22 cellular contexts compared by ENCODE assay signal in the genomic region with DNA sequence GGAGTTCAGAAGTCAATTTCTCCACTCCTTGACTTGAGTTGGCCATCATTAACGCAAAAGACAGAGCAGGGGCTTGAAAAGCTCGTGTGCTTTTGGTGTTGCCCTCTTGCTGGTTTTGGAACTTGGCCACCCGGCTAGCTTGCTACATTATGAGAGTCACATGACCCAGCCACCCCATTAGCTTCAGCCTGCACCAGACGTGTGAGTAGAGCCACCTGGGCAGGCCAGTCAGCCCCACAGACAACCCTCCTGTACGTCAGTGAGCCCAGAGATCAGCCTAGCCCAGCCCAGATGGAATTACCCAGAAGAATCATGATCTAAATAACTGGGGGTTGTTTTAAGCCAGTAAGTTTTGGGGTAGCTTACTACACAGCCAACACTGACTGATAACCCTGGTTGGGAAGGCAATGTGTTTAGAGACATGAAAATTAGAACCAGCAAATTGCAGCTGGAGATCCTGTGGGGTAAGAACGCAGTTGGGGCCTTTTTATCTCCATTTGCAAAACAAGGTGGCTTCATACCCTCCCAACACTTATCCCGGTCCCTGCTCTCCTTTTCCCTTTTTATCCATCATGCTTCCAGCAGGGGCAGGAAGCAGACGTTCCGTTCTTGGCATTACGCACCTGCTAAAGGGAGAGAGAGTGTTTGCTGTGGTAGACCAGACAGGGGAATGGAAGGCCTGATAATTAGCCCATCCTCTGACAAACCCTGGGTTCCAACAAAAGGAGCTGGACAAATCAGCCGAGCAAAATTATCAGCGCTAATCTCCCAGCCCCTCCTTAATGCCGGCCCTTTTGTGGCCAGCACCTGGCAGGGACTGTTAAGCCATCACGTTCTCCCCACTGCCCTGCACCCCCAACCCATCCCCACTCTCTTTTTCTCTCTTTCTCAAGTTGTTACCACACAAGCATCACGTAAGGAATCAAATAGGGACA.
DNase-seq lines count a peak whose midpoint lies in the region; ATAC-seq and TF ChIP-seq lines count a peak whose summit lies in the region.
"Had no signal": no experiment of that assay in that cellular context is flagged by ENCODE, and none has a peak within 500 bp of the region (broad histone marks: within the 10 kb centered on the region; RNA-seq: fewer than 3 reads in every experiment).

No MANE protein-coding gene starts in this region.

- H3K9me3 Mint-ChIP-seq in WTC11 (no peaks in the 10 kb centered on the region), neural crest cell (no peaks in the 10 kb centered on the region)

- POLR2A ChIA-PET in WTC11 (lab: Charles Lee): interaction anchor here (1.0 kb wide), 1 partner anchor 26 kb away, joined by 4 read pairs; no protein-coding TSS in a partner anchor

- TF ChIP-seq CTCF in WTC11 (IDR thresholded peaks at IDR 0.05) (no peak), neural crest cell (conservative IDR thresholded peaks at IDR 0.05) (no peak), brain microvascular endothelial cell (IDR thresholded peaks at IDR 0.05; ENCODE audit: low read depth, low read length, missing control alignments) (no peak)

- H3K36me3 ChIP-seq in brain microvascular endothelial cell (replicated peaks): no peaks in the 10 kb centered on the region
- H3K36me3 ChIP-seq: thyroid gland had no signal

- DNase-seq in DMS153 (lab: John Stamatoyannopoulos, UW) (peak; percentile 39), DMS153 treated with DMSO at 0.1 percent for 48 hours (lab: John Stamatoyannopoulos, UW; ENCODE audit: unreplicated experiment) (no peak), NCI-H146 treated with DMSO at 0.1 percent for 48 hours (lab: John Stamatoyannopoulos, UW; ENCODE audit: unreplicated experiment) (peak; percentile 97), WTC11 (ENCODE audit: low spot score) (no peak), neural crest cell (ENCODE audit: low read depth, low spot score) (no peak), brain microvascular endothelial cell (no peak), COLO668 (lab: John Stamatoyannopoulos, UW; ENCODE audit: unreplicated experiment) (no peak)
- DNase-seq: activated CD4-positive, alpha-beta T cell treated with anti-CD3 and anti-CD28 coated beads, Interleukin-2, amount 50 U/mL, for 1 hour; activated CD8-positive, alpha-beta memory T cell treated with anti-CD3 and anti-CD28 coated beads, Interleukin-2, amount 50 U/mL, for 4 hours; CD4-positive, alpha-beta memory T cell; effector CD8-positive, alpha-beta T cell; foreskin melanocyte; HFFc6; NCI-H1048; NCI-H2171 treated with DMSO at 0.1 percent for 48 hours; stimulated activated CD4-positive, alpha-beta T cell treated with anti-CD3 and anti-CD28 coated beads, Interleukin-2, amount 100 ng/mL, for 48 hours; stimulated activated naive CD4-positive, alpha-beta T cell treated with Interleukin-2 at 50 U/mL for 16 hours; thyroid gland had no signal

- no peak overlapping the region for H3K4me3 ChIP-seq in brain microvascular endothelial cell (ENCODE audit: low read depth, low read length)
- H3K4me3 ChIP-seq: lung, smooth muscle cell, thyroid gland had no signal

- ATAC-seq in WTC11: peak; percentile 81
- ATAC-seq in SK-N-SH treated with all-trans-retinoic acid at 6 μM for 48 hours: no peak

- no peaks in the 10 kb centered on the region for H3K36me3 Mint-ChIP-seq in WTC11
- no peaks in the 10 kb centered on the region for H3K36me3 Mint-ChIP-seq in neural crest cell (ENCODE audit: low read depth)
- H3K36me3 Mint-ChIP-seq: CD4-positive, alpha-beta memory T cell had no signal

- no peak overlapping the region for H3K27ac ChIP-seq in brain microvascular endothelial cell
- H3K27ac ChIP-seq: 22Rv1, thyroid gland had no signal

- H3K4me1 Mint-ChIP-seq in WTC11 (peaks cover 27% of the 10 kb centered on the region), neural crest cell (peaks cover 34% of the 10 kb centered on the region)
- H3K4me1 Mint-ChIP-seq: CD4-positive, alpha-beta memory T cell had no signal

- in situ Hi-C loops in brain microvascular endothelial cell (cut with HindIII; ENCODE audit: low pct_ligation_motif_present, low sequenced_read_pairs): no loop called here

- H3K4me3 Mint-ChIP-seq in WTC11 (peak overlapping the region; percentile 45), neural crest cell (peak overlapping the region; percentile 8)
- H3K4me3 Mint-ChIP-seq: CD4-positive, alpha-beta memory T cell; HFFc6 had no signal

- H3K27me3 Mint-ChIP-seq in WTC11 (ENCODE audit: low read depth): peaks cover 16% of the 10 kb centered on the region
- H3K27me3 Mint-ChIP-seq in neural crest cell (ENCODE audit: low read depth): peaks cover 75% of the 10 kb centered on the region

- no peaks in the 10 kb centered on the region for H3K27me3 ChIP-seq in brain microvascular endothelial cell (replicated peaks)
- H3K27me3 ChIP-seq: thyroid gland had no signal

- H3K27ac Mint-ChIP-seq in WTC11: no peak overlapping the region
- no peak overlapping the region for H3K27ac Mint-ChIP-seq in neural crest cell (ENCODE audit: unreplicated experiment)
- H3K27ac Mint-ChIP-seq: CD4-positive, alpha-beta memory T cell; HFFc6 had no signal

- CTCF ChIA-PET in WTC11 (lab: Charles Lee): interaction anchor here (0.8 to 1.6 kb wide), 5 partner anchors 20 to 163 kb away, joined by 3 to 5 read pairs (median 5); no protein-coding TSS in a partner anchor

TF ChIP-seq in WTC11, 78 proteins besides CTCF, POLR2A, EP300 and RAD21:
- no peak for TF ChIP-seq FOXP1 (CRISPR knock-in tag; IDR thresholded peaks at IDR 0.05; ENCODE audit: borderline replicate concordance)
- TF ChIP-seq, protein P1, sequence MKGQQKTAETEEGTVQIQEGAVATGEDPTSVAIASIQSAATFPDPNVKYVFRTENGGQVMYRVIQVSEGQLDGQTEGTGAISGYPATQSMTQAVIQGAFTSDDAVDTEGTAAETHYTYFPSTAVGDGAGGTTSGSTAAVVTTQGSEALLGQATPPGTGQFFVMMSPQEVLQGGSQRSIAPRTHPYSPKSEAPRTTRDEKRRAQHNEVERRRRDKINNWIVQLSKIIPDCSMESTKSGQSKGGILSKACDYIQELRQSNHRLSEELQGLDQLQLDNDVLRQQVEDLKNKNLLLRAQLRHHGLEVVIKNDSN (CRISPR knock-in tag; IDR thresholded peaks at IDR 0.05): peak; percentile 60
- TF ChIP-seq ZNF423 (CRISPR knock-in tag; IDR thresholded peaks at IDR 0.05): no peak
- TF ChIP-seq, protein P2, sequence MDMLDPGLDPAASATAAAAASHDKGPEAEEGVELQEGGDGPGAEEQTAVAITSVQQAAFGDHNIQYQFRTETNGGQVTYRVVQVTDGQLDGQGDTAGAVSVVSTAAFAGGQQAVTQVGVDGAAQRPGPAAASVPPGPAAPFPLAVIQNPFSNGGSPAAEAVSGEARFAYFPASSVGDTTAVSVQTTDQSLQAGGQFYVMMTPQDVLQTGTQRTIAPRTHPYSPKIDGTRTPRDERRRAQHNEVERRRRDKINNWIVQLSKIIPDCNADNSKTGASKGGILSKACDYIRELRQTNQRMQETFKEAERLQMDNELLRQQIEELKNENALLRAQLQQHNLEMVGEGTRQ (CRISPR knock-in tag; IDR thresholded peaks at IDR 0.05): peak; percentile 75
- no peak for TF ChIP-seq FOXK1 (CRISPR knock-in tag; IDR thresholded peaks at IDR 0.05)
- TF ChIP-seq MYBL2 (CRISPR knock-in tag; IDR thresholded peaks at IDR 0.05): no peak
- no peak for TF ChIP-seq ELF4 (CRISPR knock-in tag; IDR thresholded peaks at IDR 0.05; ENCODE audit: low read depth)
- no peak for TF ChIP-seq ZNF671 (CRISPR knock-in tag; IDR thresholded peaks at IDR 0.05)

TF ChIP-seq in SK-N-SH treated with all-trans-retinoic acid at 6 μM for 48 hours, 23 proteins besides CTCF, POLR2A, EP300 and RAD21 (continues in another document):
- TF ChIP-seq, protein P3, sequence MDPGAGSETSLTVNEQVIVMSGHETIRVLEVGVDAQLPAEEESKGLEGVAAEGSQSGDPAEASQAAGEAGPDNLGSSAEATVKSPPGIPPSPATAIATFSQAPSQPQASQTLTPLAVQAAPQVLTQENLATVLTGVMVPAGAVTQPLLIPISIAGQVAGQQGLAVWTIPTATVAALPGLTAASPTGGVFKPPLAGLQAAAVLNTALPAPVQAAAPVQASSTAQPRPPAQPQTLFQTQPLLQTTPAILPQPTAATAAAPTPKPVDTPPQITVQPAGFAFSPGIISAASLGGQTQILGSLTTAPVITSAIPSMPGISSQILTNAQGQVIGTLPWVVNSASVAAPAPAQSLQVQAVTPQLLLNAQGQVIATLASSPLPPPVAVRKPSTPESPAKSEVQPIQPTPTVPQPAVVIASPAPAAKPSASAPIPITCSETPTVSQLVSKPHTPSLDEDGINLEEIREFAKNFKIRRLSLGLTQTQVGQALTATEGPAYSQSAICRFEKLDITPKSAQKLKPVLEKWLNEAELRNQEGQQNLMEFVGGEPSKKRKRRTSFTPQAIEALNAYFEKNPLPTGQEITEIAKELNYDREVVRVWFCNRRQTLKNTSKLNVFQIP (CRISPR knock-in tag; IDR thresholded peaks at IDR 0.05; ENCODE audit: borderline replicate concordance, low read depth): no peak
- TF ChIP-seq ZFP30 (CRISPR knock-in tag; IDR thresholded peaks at IDR 0.05) (no peak), OSR1 (CRISPR knock-in tag; IDR thresholded peaks at IDR 0.05) (no peak), GLIS3 (CRISPR knock-in tag; IDR thresholded peaks at IDR 0.05) (no peak), PPARA (CRISPR knock-in tag; IDR thresholded peaks at IDR 0.05; ENCODE audit: borderline replicate concordance) (no peak), ZNF8 (CRISPR knock-in tag; IDR thresholded peaks at IDR 0.05) (no peak)
- TF ChIP-seq, protein P4, sequence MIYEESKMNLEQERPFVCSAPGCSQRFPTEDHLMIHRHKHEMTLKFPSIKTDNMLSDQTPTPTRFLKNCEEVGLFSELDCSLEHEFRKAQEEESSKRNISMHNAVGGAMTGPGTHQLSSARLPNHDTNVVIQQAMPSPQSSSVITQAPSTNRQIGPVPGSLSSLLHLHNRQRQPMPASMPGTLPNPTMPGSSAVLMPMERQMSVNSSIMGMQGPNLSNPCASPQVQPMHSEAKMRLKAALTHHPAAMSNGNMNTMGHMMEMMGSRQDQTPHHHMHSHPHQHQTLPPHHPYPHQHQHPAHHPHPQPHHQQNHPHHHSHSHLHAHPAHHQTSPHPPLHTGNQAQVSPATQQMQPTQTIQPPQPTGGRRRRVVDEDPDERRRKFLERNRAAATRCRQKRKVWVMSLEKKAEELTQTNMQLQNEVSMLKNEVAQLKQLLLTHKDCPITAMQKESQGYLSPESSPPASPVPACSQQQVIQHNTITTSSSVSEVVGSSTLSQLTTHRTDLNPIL (CRISPR knock-in tag; IDR thresholded peaks at IDR 0.05; ENCODE audit: low read depth): no peak

Comparison
In these comparisons a context has a peak if more than half of its experiments do, and no peak if none do; other contexts are left out.
1. DNase-seq: peak in DMS153 (single experiment) and NCI-H146 treated with DMSO at 0.1 percent for 48 hours (single experiment); none in DMS153 treated with DMSO at 0.1 percent for 48 hours (single experiment), WTC11 (single experiment), neural crest cell (single experiment), brain microvascular endothelial cell (single experiment) and COLO668 (single experiment).